In genomic region chr15:42800731-42801474, GRCh38 we compare ENCODE assay signal across 12 cellular contexts.
DNase-seq lines count a peak whose midpoint lies in the region; ATAC-seq and TF ChIP-seq lines count a peak whose summit lies in the region.
"Had no signal": no experiment of that assay in that cellular context is flagged by ENCODE, and none has a peak within 500 bp of the region (broad histone marks: within the 10 kb centered on the region; RNA-seq: fewer than 3 reads in every experiment).

No MANE protein-coding gene starts in this region.

- DNase-seq in DMS 273 (lab: John Stamatoyannopoulos, UW; ENCODE audit: unreplicated experiment) = peak; percentile 1
- DNase-seq in DMS 273 treated with DMSO at 0.1 percent for 48 hours (lab: John Stamatoyannopoulos, UW) = no peak
- peak; percentile 3 to 20 for DNase-seq in activated CD4-positive, alpha-beta T cell treated with anti-CD3 and anti-CD28 coated beads, Interleukin-2, amount 50 U/mL, for 48 hours
- DNase-seq in iPS-NIHi7 (ENCODE audit: extremely low spot score) = peak; percentile 26
- DNase-seq: 8988T; effector CD4-positive, alpha-beta T cell; midbrain; NCI-H1092 treated with DMSO at 0.1 percent for 48 hours had no signal

- ATAC-seq in HG03342 (IDR thresholded peaks at IDR 0.05; ENCODE audit: unreplicated experiment) (no peak), GM21717 (IDR thresholded peaks at IDR 0.05; ENCODE audit: unreplicated experiment) (no peak), GM21515 (IDR thresholded peaks at IDR 0.05; ENCODE audit: unreplicated experiment) (no peak)

- TF ChIP-seq CTCF in GM12873 (IDR thresholded peaks at IDR 0.05; ENCODE audit: insufficient read depth, low read depth, low read length, missing control alignments) = peak; percentile 47
